Comparison of ENCODE assay signal across 15 cellular contexts in genomic region chr2:223697316-223697875, GRCh38.
DNase-seq lines count a peak whose midpoint lies in the region; ATAC-seq, FAIRE-seq and TF ChIP-seq lines count a peak whose summit lies in the region.
"Had no signal": no experiment of that assay in that cellular context is flagged by ENCODE, and none has a peak within 500 bp of the region (broad histone marks: within the 10 kb centered on the region; RNA-seq: fewer than 3 reads in every experiment).

No MANE protein-coding gene starts in this region.

- H4K8ac ChIP-seq in mesenchymal stem cell (ENCODE audit: low read length): no peak overlapping the region

- TF ChIP-seq CTCF in Calu3 (IDR thresholded peaks at IDR 0.05; ENCODE audit: unreplicated experiment): no peak
- TF ChIP-seq CTCF in PC-9 (conservative IDR thresholded peaks at IDR 0.05): no peak
- no peak for TF ChIP-seq CTCF in endothelial cell of umbilical vein (IDR thresholded peaks at IDR 0.05; ENCODE audit: extremely low read depth in 1 of 2, insufficient read depth in 1 of 2, low read depth in 1 of 2, low read length in 2 of 2)
- no peak for TF ChIP-seq CTCF in BE2C (IDR thresholded peaks at IDR 0.05; ENCODE audit: low read depth, low read length)
- TF ChIP-seq CTCF in esophagus muscularis mucosa (IDR thresholded peaks at IDR 0.05): no peak

- H3K9me2 ChIP-seq in PC-9 (ENCODE audit: insufficient read depth): no peaks in the 10 kb centered on the region

- H3K9me1 ChIP-seq in endothelial cell of umbilical vein (replicated peaks; ENCODE audit: control insufficient read depth, extremely low read depth, insufficient read depth, low read length): no peaks in the 10 kb centered on the region

- peaks cover 29% of the 10 kb centered on the region for H3F3A ChIP-seq in PC-9 (ENCODE audit: insufficient read depth, low read depth)

- peak overlapping the region; percentile 33 for H3K4me3 Mint-ChIP-seq in Calu3 (ENCODE audit: low read depth, unreplicated experiment)

- no CpG with 5 or more reads among the region's 2 CpGs for WGBS in mesenchymal stem cell
- 70% methylated on average over 2 of the region's 2 CpGs for WGBS in esophagus muscularis mucosa

- H3K36me3 Mint-ChIP-seq in Calu3 (ENCODE audit: insufficient read depth, unreplicated experiment): peaks cover 32% of the 10 kb centered on the region

- peaks cover 72% of the 10 kb centered on the region for H3K4me1 Mint-ChIP-seq in Calu3 (ENCODE audit: low read depth, unreplicated experiment)

- H3K9me3 Mint-ChIP-seq in Calu3 (ENCODE audit: low read depth, unreplicated experiment): peaks cover 6% of the 10 kb centered on the region

- H3K4me2 ChIP-seq in PC-9 (peak overlapping the region; percentile 9), endothelial cell of umbilical vein (ENCODE audit: insufficient read depth, low read length) (no peak overlapping the region), mesenchymal stem cell (ENCODE audit: low read length, poor library complexity, severe bottlenecking) (no peak overlapping the region)

- no peak overlapping the region for H2BK12ac ChIP-seq in mesenchymal stem cell (ENCODE audit: low read length in 2 of 2)

- H2AK5ac ChIP-seq in mesenchymal stem cell (ENCODE audit: low read length, severe bottlenecking): no peak overlapping the region

- POLR2A ChIA-PET in PC-9 (lab: Charles Lee; ENCODE audit: unreplicated experiment): interaction anchor here (0.6 kb wide), 1 partner anchor 101 kb away, joined by 4 read pairs; no protein-coding TSS in a partner anchor
- POLR2A ChIA-PET in endothelial cell of umbilical vein (lab: Charles Lee): no interaction called here

- H2AFZ ChIP-seq in PC-9 (no peak overlapping the region), endothelial cell of umbilical vein (ENCODE audit: low read depth, low read length) (no peak overlapping the region), mesenchymal stem cell (ENCODE audit: low read depth, low read length) (no peak overlapping the region)

- BruUV-seq in Calu3 (replicated peaks; lab: Mats Ljungman, UMichigan): TSS peak; percentile 7
- BruUV-seq in PC-9 (replicated peaks; lab: Mats Ljungman, UMichigan): no TSS peak
- no TSS peak for BruUV-seq in endothelial cell of umbilical vein (replicated peaks; lab: Mats Ljungman, UMichigan)

- no peak overlapping the region for H3K14ac ChIP-seq in mesenchymal stem cell (ENCODE audit: low read length in 2 of 2)

- no peaks in the 10 kb centered on the region for H3K27me3 Mint-ChIP-seq in Calu3 (ENCODE audit: unreplicated experiment)

- H3K4me3 ChIP-seq in PC-9 (no peak overlapping the region), endothelial cell of umbilical vein (replicated peaks in 1 of 3; ENCODE audit: insufficient read depth in 1 of 3, low read depth in 1 of 3, low read length in 3 of 3) (no peak overlapping the region), mesenchymal stem cell (ENCODE audit: insufficient read depth in 1 of 2, low read depth in 1 of 2, low read length in 2 of 2) (no peak overlapping the region), BE2C (ENCODE audit: low read depth, low read length) (no peak overlapping the region), esophagus muscularis mucosa (no peak overlapping the region)
- H3K4me3 ChIP-seq: GM12878, HAP-1, K562 had no signal

- no peak overlapping the region for H2BK5ac ChIP-seq in mesenchymal stem cell (ENCODE audit: low read depth, low read length, poor library complexity, severe bottlenecking)

- H2BK15ac ChIP-seq in mesenchymal stem cell (ENCODE audit: low read depth, poor library complexity, severe bottlenecking): no peak overlapping the region

- H3K36me3 ChIP-seq in PC-9 (ENCODE audit: low read depth): no peaks in the 10 kb centered on the region
- no peaks in the 10 kb centered on the region for H3K36me3 ChIP-seq in endothelial cell of umbilical vein (ENCODE audit: control insufficient read depth in 2 of 2, extremely low read depth in 1 of 2, insufficient read depth in 2 of 2, low read length in 2 of 2)
- no peaks in the 10 kb centered on the region for H3K36me3 ChIP-seq in mesenchymal stem cell (ENCODE audit: control insufficient read depth in 1 of 2, insufficient read depth in 2 of 2, low read depth in 1 of 2, low read length in 2 of 2)
- no peaks in the 10 kb centered on the region for H3K36me3 ChIP-seq in BE2C
- H3K36me3 ChIP-seq in esophagus muscularis mucosa: no peaks in the 10 kb centered on the region
- H3K36me3 ChIP-seq: HAP-1 had no signal

- ATAC-seq in HG03342 (IDR thresholded peaks at IDR 0.05; ENCODE audit: unreplicated experiment) (no peak), GM19463 (IDR thresholded peaks at IDR 0.05; ENCODE audit: unreplicated experiment) (no peak)
- ATAC-seq: GM12878, K562, Right ventricle myocardium inferior had no signal

- FAIRE-seq in endothelial cell of umbilical vein (lab: Jason Lieb, UNC): peak; percentile 47
- FAIRE-seq: GM12878, K562 had no signal

- H3K18ac ChIP-seq in mesenchymal stem cell (ENCODE audit: low read depth in 1 of 2, low read length in 2 of 2): no peak overlapping the region

- H3K79me2 ChIP-seq in PC-9 (ENCODE audit: low read depth) (no peaks in the 10 kb centered on the region), endothelial cell of umbilical vein (ENCODE audit: control insufficient read depth, insufficient read depth, low read length) (no peaks in the 10 kb centered on the region)

- H3K27ac ChIP-seq in PC-9: peak overlapping the region; percentile 70
- H3K27ac ChIP-seq in endothelial cell of umbilical vein (ENCODE audit: insufficient read depth, low read depth, low read length): peak overlapping the region; percentile 46
- peak overlapping the region; percentile 40 for H3K27ac ChIP-seq in mesenchymal stem cell (ENCODE audit: low read length, poor library complexity, severe bottlenecking)
- no peak overlapping the region for H3K27ac ChIP-seq in esophagus muscularis mucosa (replicated peaks in 1 of 4)
- H3K27ac ChIP-seq: C4-2B, HL-60 had no signal

- H3K9me3 ChIP-seq in PC-9 (ENCODE audit: insufficient read depth, low read depth) (peaks cover 16% of the 10 kb centered on the region; the same call in 1 of the 2 replicates), endothelial cell of umbilical vein (replicated peaks; ENCODE audit: control insufficient read depth, insufficient read depth, low read length) (no peaks in the 10 kb centered on the region), mesenchymal stem cell (ENCODE audit: control insufficient read depth, low read length) (no peaks in the 10 kb centered on the region), BE2C (no peaks in the 10 kb centered on the region), esophagus muscularis mucosa (no peaks in the 10 kb centered on the region)
- H3K9me3 ChIP-seq: HAP-1 had no signal

- no peak overlapping the region for H3K23ac ChIP-seq in mesenchymal stem cell (ENCODE audit: low read length in 2 of 2)

- peaks cover 33% of the 10 kb centered on the region for H3K4me1 ChIP-seq in PC-9 (replicated peaks; ENCODE audit: insufficient read depth)
- peaks cover 38% of the 10 kb centered on the region for H3K4me1 ChIP-seq in endothelial cell of umbilical vein (ENCODE audit: control insufficient read depth, extremely low read depth, insufficient read depth, low read length)
- H3K4me1 ChIP-seq in mesenchymal stem cell (ENCODE audit: control insufficient read depth, insufficient read depth, low read depth, low read length): no peaks in the 10 kb centered on the region
- peaks cover 4% of the 10 kb centered on the region; the same call in 1 of the 2 replicates for H3K4me1 ChIP-seq in BE2C
- H3K4me1 ChIP-seq in esophagus muscularis mucosa: peaks cover 0 to 2% (median 0%) of the 10 kb centered on the region in 4 donors

- no peaks in the 10 kb centered on the region for H3K79me1 ChIP-seq in mesenchymal stem cell (replicated peaks; ENCODE audit: low read length, poor library complexity, severe bottlenecking)

- TF ChIP-seq POLR2A in endothelial cell of umbilical vein (IDR thresholded peaks at IDR 0.05; ENCODE audit: low read depth, low read length): no peak
- no peak for TF ChIP-seq POLR2A in esophagus muscularis mucosa (IDR thresholded peaks at IDR 0.05; ENCODE audit: low read depth)

- H3K9ac ChIP-seq in endothelial cell of umbilical vein (replicated peaks; ENCODE audit: extremely low read depth, insufficient read depth, low read length) (no peak overlapping the region), mesenchymal stem cell (ENCODE audit: low read length) (no peak overlapping the region)

- CTCF ChIA-PET in Calu3 (lab: Charles Lee): interaction anchor here (0.9 to 1.9 kb wide), 6 partner anchors 21 to 163 kb away, joined by 3 to 20 read pairs (median 4); no protein-coding TSS in a partner anchor
- CTCF ChIA-PET in PC-9 (lab: Charles Lee): interaction anchor here (0.6 to 1.4 kb wide), 2 partner anchors 83 to 100 kb away, joined by 3 to 14 read pairs; no protein-coding TSS in a partner anchor
- CTCF ChIA-PET in endothelial cell of umbilical vein (lab: Charles Lee): interaction anchor here (1.5 to 7.8 kb wide), 3 partner anchors 28 to 101 kb away, joined by 4 to 176 read pairs (median 6); no protein-coding TSS in a partner anchor

- no peaks in the 10 kb centered on the region for H3K27me3 ChIP-seq in PC-9 (ENCODE audit: insufficient read depth, low read depth)
- H3K27me3 ChIP-seq in endothelial cell of umbilical vein (ENCODE audit: control insufficient read depth in 2 of 2, insufficient read depth in 2 of 2, low read length in 2 of 2): no peaks in the 10 kb centered on the region
- no peaks in the 10 kb centered on the region for H3K27me3 ChIP-seq in mesenchymal stem cell (ENCODE audit: control insufficient read depth in 1 of 2, insufficient read depth in 1 of 2, low read length in 2 of 2)
- no peaks in the 10 kb centered on the region for H3K27me3 ChIP-seq in BE2C
- H3K27me3 ChIP-seq in esophagus muscularis mucosa: no peaks in the 10 kb centered on the region

- DNase-seq in Calu3 (no peak), PC-9 (no peak), endothelial cell of umbilical vein (ENCODE audit: low read depth, low spot score) (no peak), mesenchymal stem cell (no peak), BE2C (no peak), esophagus muscularis mucosa (ENCODE audit: extremely low spot score) (no peak)
- DNase-seq: NCI-H226 had no signal

- TF ChIP-seq EP300 in esophagus muscularis mucosa (IDR thresholded peaks at IDR 0.05): no peak

- intact Hi-C loops in Calu3 (cut with micrococcal nuclease; ENCODE audit: unreplicated experiment): loop anchor here (10.0 kb wide), 1 partner anchor 257 kb away; the partner anchor contains the start of gene MRPL44
- intact Hi-C loops in PC-9 (cut with micrococcal nuclease; ENCODE audit: unreplicated experiment): loop anchor here (5.0 kb wide), 2 partner anchors 140 to 260 kb away; partner anchors contain the start of genes AP1S3 and MRPL44
- intact Hi-C loops in endothelial cell of umbilical vein (cut with micrococcal nuclease): loop anchor here (5.0 to 10.0 kb wide), 4 partner anchors 65 to 993 kb away; no protein-coding TSS in a partner anchor
- intact Hi-C loops in esophagus muscularis mucosa (cut with DNase I): loop anchor here (10.0 kb wide), 1 partner anchor 97 kb away; no protein-coding TSS in a partner anchor

- dilution Hi-C loops in endothelial cell of umbilical vein (cut with MboI; ENCODE audit: extremely low pct_ligation_motif_present, low sequenced_read_pairs): no loop called here

- no peak overlapping the region for H3K4ac ChIP-seq in mesenchymal stem cell (ENCODE audit: low read depth in 1 of 2, low read length in 2 of 2)

- H4K20me1 ChIP-seq in PC-9 (ENCODE audit: insufficient read depth) (no peaks in the 10 kb centered on the region), endothelial cell of umbilical vein (replicated peaks; ENCODE audit: control insufficient read depth, extremely low read depth, insufficient read depth, low read length) (no peaks in the 10 kb centered on the region)

- no peak overlapping the region for H2BK120ac ChIP-seq in mesenchymal stem cell (ENCODE audit: low read depth, low read length)

- H3K27ac Mint-ChIP-seq in Calu3 (ENCODE audit: unreplicated experiment): peak overlapping the region; percentile 97

- H4K91ac ChIP-seq in mesenchymal stem cell (ENCODE audit: low read length): no peak overlapping the region

Comparison
In these comparisons a context has a peak if more than half of its experiments do, and no peak if none do; other contexts are left out.
1. H3K27ac ChIP-seq: peak in PC-9 (single experiment), endothelial cell of umbilical vein (single experiment) and mesenchymal stem cell (single experiment); none in esophagus muscularis mucosa (0 of 4).